32 cellular contexts compared by ENCODE assay signal in genomic region chr2:70784320-70784719, GRCh38. TPM values are rescaled to one million over a fixed set of nuclear protein-coding genes. Genes with fewer than 3 reads are reported as not detected.
"Had no signal": no experiment of that assay in that cellular context is flagged by ENCODE, and none has a peak within 500 bp of the region (broad histone marks: within the 10 kb centered on the region; RNA-seq: fewer than 3 reads in every experiment).

No MANE protein-coding gene starts in this region.

- H3K36me3 Mint-ChIP-seq: mesothelial cell of epicardium had no signal

- DNase-seq: dermis blood vessel endothelial cell; dorsolateral prefrontal cortex; effector CD4-positive, alpha-beta T cell; effector memory CD4-positive, alpha-beta T cell; esophagus squamous epithelium; foreskin fibroblast; foreskin melanocyte; gastrocnemius medialis; glutamatergic neuron; head of caudate nucleus; heart right ventricle; hippocampal formation; left cardiac atrium; left lung; left ventricle myocardium superior; lower lobe of right lung; mesenchymal stem cell; mucosa of descending colon had no signal

- H3K4me3 Mint-ChIP-seq: mesothelial cell of epicardium had no signal

- H3K9me3 ChIP-seq: esophagus squamous epithelium, gastrocnemius medialis, heart right ventricle, left lung, lower lobe of right lung, mucosa of descending colon had no signal

- H3K27ac ChIP-seq: coronary artery, dorsolateral prefrontal cortex, epithelial cell of prostate, esophagus squamous epithelium, gastrocnemius medialis, heart right ventricle, left lung, lower lobe of right lung had no signal

- H3K36me3 ChIP-seq: esophagus squamous epithelium, gastrocnemius medialis, heart right ventricle, left lung, lower lobe of right lung had no signal

- H3K4me1 ChIP-seq: gastrocnemius medialis had no signal

- H3K4me3 ChIP-seq: coronary artery, dorsolateral prefrontal cortex, esophagus squamous epithelium, gastrocnemius medialis, heart right ventricle, left lung, lower lobe of right lung, mucosa of descending colon had no signal

- H3K27ac Mint-ChIP-seq: mesothelial cell of epicardium had no signal

- FAIRE-seq: colon, endothelial cell of umbilical vein, islet of Langerhans, keratinocyte had no signal

- ATAC-seq: gastrocnemius medialis, heart right ventricle, left cardiac atrium, left lung, left ventricle myocardium superior, lower lobe of right lung, mucosa of descending colon had no signal

- H3K9me3 Mint-ChIP-seq: mesothelial cell of epicardium had no signal

RNA-seq across cellular contexts. Expression of gene FIGLA, which starts 6.1 kb away (rescaled TPM):
- total RNA-seq: dermis blood vessel endothelial cell, endothelial cell of umbilical vein, esophagus mucosa, esophagus squamous epithelium, gastrocnemius medialis, glomerular endothelial cell, kidney epithelial cell, left cardiac atrium, left lung, left ventricle myocardium superior, lower leg skin, lower lobe of right lung, lung microvascular endothelial cell, mesenteric fat pad, mesothelial cell of epicardium, mucosa of descending colon, myocyte had no signal
- polyA plus RNA-seq: endothelial cell of umbilical vein, keratinocyte had no signal

RNA-seq across cellular contexts. Expression of gene ADD2, which starts 16.3 kb away (rescaled TPM):
- total RNA-seq: endothelial cell of umbilical vein, myocyte had no signal

RNA-seq across cellular contexts. Expression of gene CLEC4F, which starts 36.1 kb away (rescaled TPM):
- total RNA-seq: endothelial cell of umbilical vein, esophagus mucosa, kidney epithelial cell, mesothelial cell of epicardium, myocyte had no signal
- polyA plus RNA-seq: endothelial cell of umbilical vein, keratinocyte had no signal

RNA-seq across cellular contexts. Expression of gene CD207, which starts 51.3 kb away (rescaled TPM):
- total RNA-seq: dermis blood vessel endothelial cell, endothelial cell of umbilical vein, esophagus mucosa, gastrocnemius medialis, glomerular endothelial cell, kidney epithelial cell, left ventricle myocardium superior, lung microvascular endothelial cell, mesothelial cell of epicardium, myocyte had no signal
- polyA plus RNA-seq: endothelial cell of umbilical vein, keratinocyte had no signal
